8 cellular contexts compared by ENCODE assay signal in genomic region chr10:86399879-86400704, GRCh38. TPM values are rescaled to one million over a fixed set of nuclear protein-coding genes. Genes with fewer than 3 reads are reported as not detected.
DNase-seq lines count a peak whose midpoint lies in the region; ATAC-seq and TF ChIP-seq lines count a peak whose summit lies in the region.

No MANE protein-coding gene starts in this region.

- DNase-seq in NCI-H1092 treated with DMSO at 0.1 percent for 48 hours (lab: John Stamatoyannopoulos, UW) (peak; percentile 82), Right ventricle myocardium inferior (ENCODE audit: missing footprints) (peak; percentile 96), ovary (peak; percentile 84 to 93 (median 88)), thyroid gland (peak; percentile 97 to 98)

- H3K9me3 ChIP-seq in ovary, result no peaks in the 10 kb centered on the region
- H3K9me3 ChIP-seq in thyroid gland, result no peaks in the 10 kb centered on the region

- peak; percentile 90 for ATAC-seq in HG02642 (IDR thresholded peaks at IDR 0.05; ENCODE audit: poor library complexity, unreplicated experiment)
- ATAC-seq in SK-N-SH treated with all-trans-retinoic acid at 6 μM for 48 hours, result peak; percentile 97
- peak; percentile 96 for ATAC-seq in Right ventricle myocardium inferior

- H3K4me1 ChIP-seq in ovary (ENCODE audit: insufficient read depth), result peaks cover 10% of the 10 kb centered on the region
- H3K4me1 ChIP-seq in thyroid gland, result peaks cover 28 to 31% of the 10 kb centered on the region in 2 donors

- H3K4me1 Mint-ChIP-seq in activated naive CD8-positive, alpha-beta T cell (ENCODE audit: low read depth), result peaks cover 24% of the 10 kb centered on the region

- H3K36me3 Mint-ChIP-seq in activated naive CD8-positive, alpha-beta T cell, result no peaks in the 10 kb centered on the region

- H3K4me3 ChIP-seq in ovary (peak overlapping the region; percentile 63), thyroid gland (replicated peaks in 1 of 3) (peak overlapping the region; percentile 53 to 71 (median 60))

- H3K9me3 Mint-ChIP-seq in activated naive CD8-positive, alpha-beta T cell (ENCODE audit: low read depth), result no peaks in the 10 kb centered on the region

- H3K36me3 ChIP-seq in ovary, result no peaks in the 10 kb centered on the region
- no peaks in the 10 kb centered on the region for H3K36me3 ChIP-seq in thyroid gland

- H3K27me3 Mint-ChIP-seq in activated naive CD8-positive, alpha-beta T cell, result no peaks in the 10 kb centered on the region

- TF ChIP-seq POLR2A in ovary (IDR thresholded peaks at IDR 0.05) (no peak), thyroid gland (IDR thresholded peaks at IDR 0.05) (peak; percentile 18 to 60)

- peak; percentile 91 for TF ChIP-seq CTCF in GM12872 (IDR thresholded peaks at IDR 0.05; ENCODE audit: insufficient read depth, low read depth, low read length)
- TF ChIP-seq CTCF in ovary (IDR thresholded peaks at IDR 0.05), result peak; percentile 64 to 75 (median 68)
- peak; percentile 88 to 98 (median 94) for TF ChIP-seq CTCF in thyroid gland (IDR thresholded peaks at IDR 0.05)

- intact Hi-C loops in Right ventricle myocardium inferior (cut with DNase I) (loop anchor here (1.0 to 5.0 kb wide), 2 partner anchors 185 to 232 kb away; no protein-coding TSS in a partner anchor), ovary (cut with DNase I) (loop anchor here (1.0 to 10.0 kb wide), 3 partner anchors 185 to 187 kb away; no protein-coding TSS in a partner anchor), thyroid gland (cut with DNase I) (loop anchor here (2.0 to 5.0 kb wide), 2 partner anchors 122 to 185 kb away; partner anchors contain the start of gene WAPL)

- H3K27me3 ChIP-seq in ovary, result no peaks in the 10 kb centered on the region
- H3K27me3 ChIP-seq in thyroid gland, result no peaks in the 10 kb centered on the region

- H3K27ac ChIP-seq in ovary (peak overlapping the region; percentile 35 to 53), thyroid gland (peak overlapping the region; percentile 48 to 93 (median 82))

- peak overlapping the region; percentile 88 for H3K27ac Mint-ChIP-seq in activated naive CD8-positive, alpha-beta T cell

- H3K4me3 Mint-ChIP-seq in activated naive CD8-positive, alpha-beta T cell, result peak overlapping the region; percentile 84

- no peak for TF ChIP-seq EP300 in ovary (IDR thresholded peaks at IDR 0.05)

- WGBS in ovary, 3 donors, result 0 to 1% (median 1%) methylated on average over 48 to 90 of the region's 90 CpGs
- WGBS in thyroid gland, 2 donors, result 0 to 1% methylated on average over 18 to 32 of the region's 90 CpGs

TF ChIP-seq in SK-N-SH treated with all-trans-retinoic acid at 6 μM for 48 hours, 23 proteins besides CTCF, POLR2A, EP300 and RAD21:
- TF ChIP-seq TOX (CRISPR knock-in tag; IDR thresholded peaks at IDR 0.05; ENCODE audit: borderline replicate concordance) (no peak), ZFP3 (CRISPR knock-in tag; IDR thresholded peaks at IDR 0.05) (0 out of 2 replicates have a peak, but pooled peaks have one; percentile 27)

RNA-seq across cellular contexts. Expression of gene GRID1, which starts 33.5 kb away (rescaled TPM):
- total RNA-seq in Right ventricle myocardium inferior (1.3 TPM), ovary (1 to 10 TPM in 6 of 7 donors, under 1 TPM in 1; 0.99 to 6.2 (median 1.8) TPM), thyroid gland (10 to 100 TPM; 17.2 to 28.1 (median 23.6) TPM)
- 1 to 10 TPM in 1 of 2 donors, under 1 TPM in 1; 0.57 to 2.7 TPM for polyA plus RNA-seq in ovary

Comparison
In these comparisons a context has a peak if more than half of its experiments do, and no peak if none do; other contexts are left out.
1. Peak in every context shown above with its lines: DNase-seq, ATAC-seq, H3K4me3 ChIP-seq and H3K27ac ChIP-seq.